Comparison of ENCODE assay signal across 1 cellular context in the genomic region with DNA sequence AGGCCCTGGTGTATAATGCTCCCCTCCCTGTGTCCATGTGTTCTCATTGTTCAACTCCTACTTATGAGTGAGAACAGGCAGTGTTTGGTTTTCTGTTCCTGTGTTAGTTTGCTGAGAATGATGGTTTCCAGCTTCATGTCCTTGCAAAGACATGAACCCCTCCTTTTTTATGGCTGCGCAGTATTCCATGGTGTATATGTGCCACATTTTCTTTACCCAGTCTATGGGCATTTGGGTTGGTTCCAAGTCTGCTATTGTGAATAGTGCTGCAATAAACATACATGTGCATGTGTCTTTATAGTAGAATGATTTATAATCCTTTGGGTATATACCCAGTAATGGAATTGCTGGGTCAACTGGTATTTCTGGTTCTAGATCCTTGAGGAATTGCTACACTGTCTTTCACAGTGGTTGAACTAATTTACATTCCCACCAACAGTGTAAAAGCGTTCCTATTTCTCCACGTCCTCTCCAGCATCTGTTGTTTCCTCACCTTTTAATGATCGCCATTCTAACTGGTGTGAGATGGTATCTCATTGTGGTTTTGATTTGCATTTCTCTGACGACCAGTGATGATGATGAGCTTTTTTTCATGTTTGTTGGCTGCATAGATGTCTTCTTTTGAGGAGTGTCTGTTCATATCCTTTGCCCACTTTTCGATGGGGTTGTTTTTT. TPM values are rescaled to one million over a fixed set of nuclear protein-coding genes. Genes with fewer than 3 reads are reported as not detected.
"Had no signal": no experiment of that assay in that cellular context is flagged by ENCODE, and none has a peak within 500 bp of the region (broad histone marks: within the 10 kb centered on the region; RNA-seq: fewer than 3 reads in every experiment).

No MANE protein-coding gene starts in this region.

RNA-seq across cellular contexts. Expression of a gene that starts 54.4 kb away (rescaled TPM):
- total RNA-seq: OCI-LY7 had no signal
